Comparison of ENCODE assay signal across 1 cellular context in genomic region chr4:7068883-7069282, GRCh38.
TF ChIP-seq lines count a peak whose summit lies in the region.

No MANE protein-coding gene starts in this region.

TF ChIP-seq in K562, 482 proteins besides CTCF, POLR2A, EP300 and RAD21 (continued from another document):
- TF ChIP-seq HMGN3 (IDR thresholded peaks at IDR 0.05; ENCODE audit: borderline replicate concordance, extremely low read depth, insufficient read length, low read depth, low read length) (no peak), MAX (CRISPR knock-in tag; IDR thresholded peaks at IDR 0.05) (peak; percentile 78), E2F6 (IDR thresholded peaks at IDR 0.05; ENCODE audit: borderline replicate concordance in 1 of 2, extremely low read depth in 1 of 2, insufficient read depth in 1 of 2, insufficient read length in 1 of 2, low read depth in 1 of 2, low read length in 1 of 2, poor library complexity in 1 of 2, severe bottlenecking in 1 of 2) (peak; percentile 80 to 95), TARDBP (IDR thresholded peaks at IDR 0.05) (no peak), DMBX1 (CRISPR knock-in tag; IDR thresholded peaks at IDR 0.05; ENCODE audit: borderline replicate concordance) (no peak), TEAD1 (CRISPR knock-in tag; IDR thresholded peaks at IDR 0.05) (0 out of 4 replicates have a peak, but pooled peaks of 1 of the 2 experiments have one; percentile 21), ZBTB5 (IDR thresholded peaks at IDR 0.05) (no peak), SFPQ (IDR thresholded peaks at IDR 0.05; ENCODE audit: low read depth, low read length) (no peak), HIVEP1 (CRISPR knock-in tag; IDR thresholded peaks at IDR 0.05) (no peak), FOXJ3 (CRISPR knock-in tag; IDR thresholded peaks at IDR 0.05) (no peak), POLR2B (IDR thresholded peaks at IDR 0.05; ENCODE audit: low read depth, partially characterized antibody) (no peak), SIN3A (IDR thresholded peaks at IDR 0.05; ENCODE audit: borderline replicate concordance in 2 of 2, control insufficient read depth in 1 of 2, low read depth in 2 of 2, low read length in 2 of 2) (peak; percentile 5 to 9; a peak in 1 of 4 replicates), FOXP1 (CRISPR knock-in tag; IDR thresholded peaks at IDR 0.05) (no peak), ZBTB1 (CRISPR knock-in tag; IDR thresholded peaks at IDR 0.05; ENCODE audit: borderline replicate concordance, low read depth) (no peak), ZNF384 (IDR thresholded peaks at IDR 0.05; ENCODE audit: low read depth, low read length) (no peak), MGA (IDR thresholded peaks at IDR 0.05) (peak; percentile 78), POLR3A (IDR thresholded peaks at IDR 0.05; ENCODE audit: borderline replicate concordance, extremely low read depth, insufficient read depth, insufficient read length) (no peak), HNRNPK (IDR thresholded peaks at IDR 0.05; ENCODE audit: low read depth, low read length, poor library complexity, severe bottlenecking) (no peak), ZNF592 (IDR thresholded peaks at IDR 0.05) (peak; percentile 48; the same call in 1 of the 2 replicates), MNT (conservative IDR thresholded peaks at IDR 0.05) (0 out of 4 replicates have a peak, but pooled peaks of 1 of the 2 experiments have one; percentile 44)
